ENCODE assay signal across 29 cellular contexts in genomic region chr21:14826630-14827029, GRCh38.
DNase-seq lines count a peak whose midpoint lies in the region; ATAC-seq and TF ChIP-seq lines count a peak whose summit lies in the region.
"Had no signal": no experiment of that assay in that cellular context is flagged by ENCODE, and none has a peak within 500 bp of the region (broad histone marks: within the 10 kb centered on the region; RNA-seq: fewer than 3 reads in every experiment).

No MANE protein-coding gene starts in this region.

- no peak for TF ChIP-seq CTCF in GM12865 (IDR thresholded peaks at IDR 0.05; ENCODE audit: insufficient read depth, low read depth, low read length, missing control alignments)
- TF ChIP-seq CTCF in IMR-90 (conservative IDR thresholded peaks at IDR 0.05; ENCODE audit: low read depth, low read length), result no peak
- no peak for TF ChIP-seq CTCF in Caco-2 (IDR thresholded peaks at IDR 0.05; ENCODE audit: insufficient read depth in 1 of 2, low read depth in 1 of 2, low read length in 1 of 2, severe bottlenecking in 1 of 2, unreplicated experiment in 1 of 2)

- in situ Hi-C loops in IMR-90 (cut with MboI; ENCODE audit: low sequenced_read_pairs), result no loop called here

- H4K5ac ChIP-seq in IMR-90 (ENCODE audit: low read depth, low read length), result no peak overlapping the region

- no peak overlapping the region for H3K56ac ChIP-seq in IMR-90 (ENCODE audit: extremely low read depth, insufficient read depth, low read length)

- H3K4me1 ChIP-seq in IMR-90 (ENCODE audit: control insufficient read depth, insufficient read depth, low read length), result peaks cover 3% of the 10 kb centered on the region
- no peaks in the 10 kb centered on the region for H3K4me1 ChIP-seq in Caco-2
- H3K4me1 ChIP-seq: ascending aorta, lower lobe of right lung, transverse colon had no signal

- H4K8ac ChIP-seq in IMR-90 (ENCODE audit: low read depth in 2 of 2, low read length in 2 of 2), result no peak overlapping the region

- intact Hi-C loops in IMR-90 (cut with micrococcal nuclease) (no loop called here), Caco-2 (cut with micrococcal nuclease; ENCODE audit: unreplicated experiment) (no loop called here)
- intact Hi-C loops in activated T-helper 2 cell treated with anti-CD3 and anti-CD28 coated beads, Interferon-gamma antibody, Interleukin-2, Interleukin-4, amounts not matched to agents 10 μg/mL and 5 μg/mL and 100 μg/mL, durations not matched to agents 14 hours and 24 hours and 36 hours (cut with micrococcal nuclease), result loop anchor here (10.0 kb wide), 2 partner anchors 242 to 302 kb away; no protein-coding TSS in a partner anchor

- no peak overlapping the region for H3K4me3 ChIP-seq in GM12865 (ENCODE audit: low read depth, low read length)
- no peak overlapping the region for H3K4me3 ChIP-seq in IMR-90 (ENCODE audit: insufficient read depth, low read depth, low read length)
- no peak overlapping the region for H3K4me3 ChIP-seq in Caco-2 (ENCODE audit: low read depth, low read length)
- H3K4me3 ChIP-seq: ascending aorta, lower lobe of right lung, PC-9, skin epidermis, transverse colon had no signal

- BruUV-seq in IMR-90 (replicated peaks; lab: Mats Ljungman, UMichigan) (no TSS peak), Caco-2 (replicated peaks; lab: Mats Ljungman, UMichigan) (no TSS peak)

- no peak overlapping the region for H3K14ac ChIP-seq in IMR-90 (replicated peaks; ENCODE audit: low read depth, low read length)

- no peak overlapping the region for H3K27ac ChIP-seq in IMR-90 (ENCODE audit: insufficient read depth, low read length)
- H3K27ac ChIP-seq: ascending aorta, lower lobe of right lung, neutrophil, PC-9, skin epidermis, transverse colon, WERI-Rb-1 had no signal

- no peak overlapping the region for H2BK120ac ChIP-seq in IMR-90 (ENCODE audit: low read depth, low read length)

- no peak overlapping the region for H2AK5ac ChIP-seq in IMR-90 (ENCODE audit: low read depth, low read length)

- H3K23ac ChIP-seq in IMR-90 (ENCODE audit: low read depth, low read length), result no peak overlapping the region

- no peak overlapping the region for H3K4ac ChIP-seq in IMR-90 (ENCODE audit: low read depth, low read length)

- dilution Hi-C loops in IMR-90 (cut with HindIII; ENCODE audit: low sequenced_read_pairs, unreplicated experiment), result no loop called here

- DNase-seq in GM12865 (ENCODE audit: low read depth), result peak; percentile 64
- DNase-seq in IMR-90, result no peak
- DNase-seq in activated T-helper 2 cell treated with anti-CD3 and anti-CD28 coated beads, Interferon-gamma antibody, Interleukin-2, Interleukin-4, amounts not matched to agents 10 μg/mL and 5 μg/mL and 100 μg/mL, durations not matched to agents 14 hours and 24 hours and 36 hours (ENCODE audit: low spot score), result no peak
- DNase-seq in SKM-1 treated with dmso at 0.1 percent for 144 hours (lab: John Stamatoyannopoulos, UW; ENCODE audit: unreplicated experiment), result no peak
- no peak for DNase-seq in stimulated activated CD4-positive, alpha-beta T cell treated with anti-CD3 and anti-CD28 coated beads, Interleukin-4, amount 100 ng/mL, for 4 hours
- no peak for DNase-seq in Caco-2
- DNase-seq: activated CD4-positive, alpha-beta T cell treated with anti-CD3 and anti-CD28 coated beads, Interleukin-2, amount 50 U/mL, for 48 hours; activated naive CD4-positive, alpha-beta T cell treated with anti-CD3 and anti-CD28 coated beads for 36 hours; activated T-cell treated with anti-CD3 and anti-CD28 coated beads, Interleukin-2, amount 50 U/mL, for 24 hours; CD4-positive, CD25-positive, alpha-beta regulatory T cell; central memory CD4-positive, alpha-beta T cell; GDM1; hippocampal formation; Kasumi-1; lower lobe of right lung; NCI-H1048; NCI-H187 treated with DMSO at 0.1 percent for 48 hours; NCI-H226; PC-9; SHP77 treated with DMSO at 0.1 percent for 48 hours; stimulated activated naive CD8-positive, alpha-beta T cell treated with anti-CD3 and anti-CD28 coated beads, Interleukin-15, Interleukin-2, amounts not matched to agents 100 U/mL and 50 U/mL, for 24 hours; T-cell; transverse colon; WERI-Rb-1 had no signal

- no peak overlapping the region for H3K4me3 Mint-ChIP-seq in activated T-helper 2 cell treated with anti-CD3 and anti-CD28 coated beads, Interferon-gamma antibody, Interleukin-2, Interleukin-4, amounts not matched to agents 10 μg/mL and 5 μg/mL and 100 μg/mL, durations not matched to agents 14 hours and 24 hours and 36 hours (ENCODE audit: low read depth)
- H3K4me3 Mint-ChIP-seq in Caco-2 (ENCODE audit: unreplicated experiment), result no peak overlapping the region
- H3K4me3 Mint-ChIP-seq: activated naive CD4-positive, alpha-beta T cell treated with anti-CD3 and anti-CD28 coated beads for 36 hours; activated T-cell treated with anti-CD3 and anti-CD28 coated beads, Interleukin-2, amount 50 U/mL, for 24 hours; CD4-positive, CD25-positive, alpha-beta regulatory T cell; T-cell had no signal

- H3K36me3 ChIP-seq in IMR-90 (ENCODE audit: control insufficient read depth, insufficient read depth, low read length) (no peaks in the 10 kb centered on the region), Caco-2 (ENCODE audit: control insufficient read depth, insufficient read depth, low read length) (no peaks in the 10 kb centered on the region)
- H3K36me3 ChIP-seq: ascending aorta, lower lobe of right lung, neutrophil, transverse colon, WERI-Rb-1 had no signal

- H2BK20ac ChIP-seq in IMR-90 (ENCODE audit: low read depth, low read length), result no peak overlapping the region

- H3K27me3 Mint-ChIP-seq in activated T-helper 2 cell treated with anti-CD3 and anti-CD28 coated beads, Interferon-gamma antibody, Interleukin-2, Interleukin-4, amounts not matched to agents 10 μg/mL and 5 μg/mL and 100 μg/mL, durations not matched to agents 14 hours and 24 hours and 36 hours (ENCODE audit: low read depth), result peaks cover 1% of the 10 kb centered on the region
- H3K27me3 Mint-ChIP-seq in Caco-2 (ENCODE audit: insufficient read depth, unreplicated experiment), result no peaks in the 10 kb centered on the region
- H3K27me3 Mint-ChIP-seq: activated T-cell treated with anti-CD3 and anti-CD28 coated beads, Interleukin-2, amount 50 U/mL, for 24 hours; CD4-positive, CD25-positive, alpha-beta regulatory T cell; T-cell had no signal

- peak overlapping the region; percentile 28; the same call in 1 of the 2 replicates for H3K4me2 ChIP-seq in IMR-90 (ENCODE audit: low read depth, low read length)
- H3K4me2 ChIP-seq: PC-9 had no signal

- H3K9me3 ChIP-seq in IMR-90 (ENCODE audit: control insufficient read depth, insufficient read depth, low read length), result no peaks in the 10 kb centered on the region
- H3K9me3 ChIP-seq in Caco-2, result no peaks in the 10 kb centered on the region
- H3K9me3 ChIP-seq: ascending aorta, lower lobe of right lung, neutrophil, transverse colon had no signal

- H3K4me1 Mint-ChIP-seq in activated T-helper 2 cell treated with anti-CD3 and anti-CD28 coated beads, Interferon-gamma antibody, Interleukin-2, Interleukin-4, amounts not matched to agents 10 μg/mL and 5 μg/mL and 100 μg/mL, durations not matched to agents 14 hours and 24 hours and 36 hours (ENCODE audit: low read depth), result peaks cover 9% of the 10 kb centered on the region
- H3K4me1 Mint-ChIP-seq in Caco-2 (ENCODE audit: low read depth, unreplicated experiment), result no peaks in the 10 kb centered on the region
- H3K4me1 Mint-ChIP-seq: T-cell had no signal

- H4K20me1 ChIP-seq in IMR-90 (ENCODE audit: insufficient read depth, low read length), result no peaks in the 10 kb centered on the region

- 83% methylated on average over 4 of the region's 6 CpGs; no CpG with 5 or more reads in 1 of the 2 experiments for WGBS in IMR-90 (ENCODE audit: extremely low coverage in 2 of 2, insufficient read length in 1 of 2), 2 experiments

- H3K36me3 Mint-ChIP-seq in activated T-helper 2 cell treated with anti-CD3 and anti-CD28 coated beads, Interferon-gamma antibody, Interleukin-2, Interleukin-4, amounts not matched to agents 10 μg/mL and 5 μg/mL and 100 μg/mL, durations not matched to agents 14 hours and 24 hours and 36 hours (ENCODE audit: low read depth), result no peaks in the 10 kb centered on the region
- H3K36me3 Mint-ChIP-seq in Caco-2 (ENCODE audit: insufficient read depth, unreplicated experiment), result no peaks in the 10 kb centered on the region
- H3K36me3 Mint-ChIP-seq: CD4-positive, CD25-positive, alpha-beta regulatory T cell; T-cell had no signal

- H2AK9ac ChIP-seq in IMR-90 (replicated peaks; ENCODE audit: low read depth, low read length, poor library complexity), result no peak overlapping the region

- H2AFZ ChIP-seq in IMR-90 (replicated peaks; ENCODE audit: low read length, poor library complexity), result no peak overlapping the region
- H2AFZ ChIP-seq: PC-9 had no signal

- TF ChIP-seq POLR2A in IMR-90 (IDR thresholded peaks at IDR 0.05; ENCODE audit: low read depth, low read length), result no peak

- H3K9me3 Mint-ChIP-seq in activated T-helper 2 cell treated with anti-CD3 and anti-CD28 coated beads, Interferon-gamma antibody, Interleukin-2, Interleukin-4, amounts not matched to agents 10 μg/mL and 5 μg/mL and 100 μg/mL, durations not matched to agents 14 hours and 24 hours and 36 hours, result no peaks in the 10 kb centered on the region
- H3K9me3 Mint-ChIP-seq in Caco-2 (ENCODE audit: unreplicated experiment), result no peaks in the 10 kb centered on the region
- H3K9me3 Mint-ChIP-seq: activated naive CD4-positive, alpha-beta T cell treated with anti-CD3 and anti-CD28 coated beads for 36 hours; activated T-cell treated with anti-CD3 and anti-CD28 coated beads, Interleukin-2, amount 50 U/mL, for 24 hours; T-cell had no signal

- no peaks in the 10 kb centered on the region for H3K79me1 ChIP-seq in IMR-90 (ENCODE audit: low read depth in 1 of 2, low read length in 2 of 2)

- H3K9ac ChIP-seq in IMR-90 (ENCODE audit: low read depth, low read length), result no peak overlapping the region

- H3K9me1 ChIP-seq in IMR-90 (ENCODE audit: insufficient read depth, low read length), result no peaks in the 10 kb centered on the region

- POLR2A ChIA-PET in IMR-90 (lab: Charles Lee; ENCODE audit: unreplicated experiment), result no interaction called here
- POLR2A ChIA-PET in Caco-2 (lab: Charles Lee), result no interaction called here

- CTCF ChIA-PET in IMR-90 (lab: Yijun Ruan, JAX), result no interaction called here
- CTCF ChIA-PET in Caco-2 (lab: Charles Lee), result no interaction called here

- H3K27me3 ChIP-seq in IMR-90 (ENCODE audit: control insufficient read depth, insufficient read depth, low read length), result no peaks in the 10 kb centered on the region
- no peaks in the 10 kb centered on the region for H3K27me3 ChIP-seq in Caco-2 (replicated peaks; ENCODE audit: control insufficient read depth, insufficient read depth, low read length)
- H3K27me3 ChIP-seq: ascending aorta, neutrophil, transverse colon had no signal

- ATAC-seq in GM18870 (IDR thresholded peaks at IDR 0.05; ENCODE audit: unreplicated experiment), result peak; percentile 53
- peak; percentile 62 for ATAC-seq in HG02759 (IDR thresholded peaks at IDR 0.05; ENCODE audit: unreplicated experiment)
- ATAC-seq in IMR-90 (ENCODE audit: low read depth), result no peak
- ATAC-seq: lower lobe of right lung; stimulated activated naive CD8-positive, alpha-beta T cell treated with anti-CD3 and anti-CD28 coated beads, Interleukin-15, Interleukin-2, amounts not matched to agents 100 U/mL and 50 U/mL, for 24 hours; T-cell had no signal

- H3K18ac ChIP-seq in IMR-90 (ENCODE audit: low read depth, low read length), result no peak overlapping the region

- no peak overlapping the region for H4K91ac ChIP-seq in IMR-90 (ENCODE audit: insufficient read depth, low read depth, low read length)

- H3K27ac Mint-ChIP-seq in activated T-helper 2 cell treated with anti-CD3 and anti-CD28 coated beads, Interferon-gamma antibody, Interleukin-2, Interleukin-4, amounts not matched to agents 10 μg/mL and 5 μg/mL and 100 μg/mL, durations not matched to agents 14 hours and 24 hours and 36 hours, result no peak overlapping the region
- H3K27ac Mint-ChIP-seq in Caco-2 (ENCODE audit: unreplicated experiment), result no peak overlapping the region
- H3K27ac Mint-ChIP-seq: activated naive CD4-positive, alpha-beta T cell treated with anti-CD3 and anti-CD28 coated beads for 36 hours; activated T-cell treated with anti-CD3 and anti-CD28 coated beads, Interleukin-2, amount 50 U/mL, for 24 hours; CD4-positive, CD25-positive, alpha-beta regulatory T cell; T-cell had no signal

- H2BK15ac ChIP-seq in IMR-90 (ENCODE audit: low read depth, low read length), result no peak overlapping the region

- no peak for TF ChIP-seq RAD21 in IMR-90 (IDR thresholded peaks at IDR 0.05; ENCODE audit: low read length)

- H2BK5ac ChIP-seq in IMR-90 (ENCODE audit: low read depth, low read length, poor library complexity, severe bottlenecking), result no peak overlapping the region
